In genomic region chr10:78451592-78451991, GRCh38 we compare ENCODE assay signal across 18 cellular contexts.
DNase-seq lines count a peak whose midpoint lies in the region; ATAC-seq and TF ChIP-seq lines count a peak whose summit lies in the region.
"Had no signal": no experiment of that assay in that cellular context is flagged by ENCODE, and none has a peak within 500 bp of the region (broad histone marks: within the 10 kb centered on the region; RNA-seq: fewer than 3 reads in every experiment).

No MANE protein-coding gene starts in this region.

- H3K4me3 ChIP-seq in heart left ventricle (no peak overlapping the region), uterus (no peak overlapping the region)
- no peak overlapping the region for H3K4me3 ChIP-seq in CD4-positive, alpha-beta memory T cell (ENCODE audit: low read length in 2 of 2)
- H3K4me3 ChIP-seq: ascending aorta had no signal

- CTCF ChIA-PET in CD4-positive, alpha-beta memory T cell (lab: Charles Lee; ENCODE audit: partially characterized antibody) = no interaction called here

- H3K36me3 Mint-ChIP-seq in CD4-positive, alpha-beta memory T cell = no peaks in the 10 kb centered on the region
- H3K36me3 Mint-ChIP-seq: type B pancreatic cell had no signal

- H3K27ac Mint-ChIP-seq in CD4-positive, alpha-beta memory T cell = no peak overlapping the region
- H3K27ac Mint-ChIP-seq: activated T-helper 1 cell treated with anti-CD3 and anti-CD28 coated beads, Interleukin-12 subunit alpha, Interleukin-12 subunit beta, Interleukin-2, Interleukin-4 antibody, amounts not matched to agents 30 ng/mL and 10 ng/mL and 1 ng/mL, durations not matched to agents 14 hours and 24 hours and 36 hours; type B pancreatic cell had no signal

- peaks cover 3 to 20% of the 10 kb centered on the region in 2 donors for H3K27me3 Mint-ChIP-seq in CD4-positive, alpha-beta memory T cell

- H3K4me1 Mint-ChIP-seq in CD4-positive, alpha-beta memory T cell = no peaks in the 10 kb centered on the region

- H3K27me3 ChIP-seq in heart left ventricle (peaks cover 0 to 2% (median 0%) of the 10 kb centered on the region in 9 donors), uterus (no peaks in the 10 kb centered on the region)
- H3K27me3 ChIP-seq in CD4-positive, alpha-beta memory T cell (ENCODE audit: insufficient read depth, low read length) = no peaks in the 10 kb centered on the region
- H3K27me3 ChIP-seq: ascending aorta, neutrophil had no signal

- no peak for TF ChIP-seq POLR2A in heart left ventricle (IDR thresholded peaks at IDR 0.05)
- TF ChIP-seq POLR2A in uterus (IDR thresholded peaks at IDR 0.05) = no peak

- H3K4me3 Mint-ChIP-seq in CD4-positive, alpha-beta memory T cell = no peak overlapping the region
- H3K4me3 Mint-ChIP-seq: activated T-helper 1 cell treated with anti-CD3 and anti-CD28 coated beads, Interleukin-12 subunit alpha, Interleukin-12 subunit beta, Interleukin-2, Interleukin-4 antibody, amounts not matched to agents 30 ng/mL and 10 ng/mL and 1 ng/mL, durations not matched to agents 14 hours and 24 hours and 36 hours; type B pancreatic cell had no signal

- H3K36me3 ChIP-seq in heart left ventricle (no peaks in the 10 kb centered on the region), uterus (no peaks in the 10 kb centered on the region)
- no peaks in the 10 kb centered on the region for H3K36me3 ChIP-seq in CD4-positive, alpha-beta memory T cell (ENCODE audit: insufficient read depth, low read length)
- H3K36me3 ChIP-seq: ascending aorta, neutrophil had no signal

- POLR2A ChIA-PET in CD4-positive, alpha-beta memory T cell (lab: Charles Lee; ENCODE audit: partially characterized antibody) = no interaction called here

- TF ChIP-seq CTCF in heart left ventricle (IDR thresholded peaks at IDR 0.05) = no peak
- TF ChIP-seq CTCF in uterus (IDR thresholded peaks at IDR 0.05) = no peak

- WGBS in heart left ventricle, 4 donors = 44 to 62% (median 50%) methylated on average over 6 to 10 of the region's 10 CpGs

- DNase-seq in NCI-H748 (lab: John Stamatoyannopoulos, UW; ENCODE audit: unreplicated experiment) = peak; percentile 57
- DNase-seq in NCI-H748 treated with DMSO at 0.1 percent for 48 hours (lab: John Stamatoyannopoulos, UW) = no peak
- DNase-seq in NCI-H524 treated with DMSO at 0.1 percent for 48 hours (lab: John Stamatoyannopoulos, UW) = peak; percentile 56
- DNase-seq in heart left ventricle = peak in 3 of 5 donors; percentile 39 to 47 (median 39)
- peak; percentile 77 to 78 for DNase-seq in uterus
- no peak for DNase-seq in stimulated activated CD4-positive, alpha-beta T cell treated with anti-CD3 and anti-CD28 coated beads, Interleukin-1b, Interleukin-23, amount 100 ng/mL, for 48 hours
- no peak for DNase-seq in CD4-positive, alpha-beta memory T cell
- DNase-seq in AG08395 (ENCODE audit: low spot score) = no peak
- DNase-seq: ACHN; activated CD4-positive, alpha-beta T cell treated with anti-CD3 and anti-CD28 coated beads for 48 hours; DND-41; effector CD4-positive, alpha-beta T cell; stimulated activated CD4-positive, alpha-beta T cell treated with anti-CD3 and anti-CD28 coated beads, Interleukin-12 subunit alpha, Interleukin-12 subunit beta, amount 100 ng/mL, for 4 hours; T-helper 1 cell had no signal

- intact Hi-C loops in heart left ventricle (cut with DNase I) = no loop called here
- intact Hi-C loops in uterus (cut with DNase I; ENCODE audit: low total_unique reads) = no loop called here
- intact Hi-C loops in CD4-positive, alpha-beta memory T cell (cut with micrococcal nuclease) = no loop called here

- no peak overlapping the region for H3K27ac ChIP-seq in heart left ventricle
- H3K27ac ChIP-seq in uterus = peak overlapping the region in 1 of 2 donors; percentile 68
- no peak overlapping the region for H3K27ac ChIP-seq in CD4-positive, alpha-beta memory T cell (ENCODE audit: low read depth, low read length)
- H3K27ac ChIP-seq: ascending aorta, neutrophil had no signal

- peak in 3 of 4 donors; percentile 42 to 54 (median 54) for ATAC-seq in heart left ventricle

- H3K9me3 ChIP-seq in heart left ventricle (no peaks in the 10 kb centered on the region), uterus (no peaks in the 10 kb centered on the region)
- no peaks in the 10 kb centered on the region for H3K9me3 ChIP-seq in CD4-positive, alpha-beta memory T cell (ENCODE audit: control insufficient read depth in 1 of 2, low read length in 2 of 2)
- H3K9me3 ChIP-seq: ascending aorta, neutrophil had no signal

- H3K4me1 ChIP-seq in heart left ventricle = peaks cover 0 to 8% (median 0%) of the 10 kb centered on the region in 12 donors
- peaks cover 6% of the 10 kb centered on the region in 2 donors for H3K4me1 ChIP-seq in uterus
- H3K4me1 ChIP-seq in CD4-positive, alpha-beta memory T cell (ENCODE audit: insufficient read depth, low read length) = no peaks in the 10 kb centered on the region
- H3K4me1 ChIP-seq: ascending aorta had no signal

- H3K9me3 Mint-ChIP-seq in CD4-positive, alpha-beta memory T cell = no peaks in the 10 kb centered on the region
- H3K9me3 Mint-ChIP-seq: activated T-helper 1 cell treated with anti-CD3 and anti-CD28 coated beads, Interleukin-12 subunit alpha, Interleukin-12 subunit beta, Interleukin-2, Interleukin-4 antibody, amounts not matched to agents 30 ng/mL and 10 ng/mL and 1 ng/mL, durations not matched to agents 14 hours and 24 hours and 36 hours; type B pancreatic cell had no signal

Comparison
In these comparisons a context has a peak if more than half of its experiments do, and no peak if none do; other contexts are left out.
1. DNase-seq: peak in NCI-H748 (single experiment), NCI-H524 treated with DMSO at 0.1 percent for 48 hours (single experiment), heart left ventricle (3 of 5) and uterus (2 of 2); none in NCI-H748 treated with DMSO at 0.1 percent for 48 hours (single experiment), stimulated activated CD4-positive, alpha-beta T cell treated with anti-CD3 and anti-CD28 coated beads, Interleukin-1b, Interleukin-23, amount 100 ng/mL, for 48 hours (single experiment), CD4-positive, alpha-beta memory T cell (0 of 5) and AG08395 (single experiment).